27 cellular contexts compared by ENCODE assay signal in the genomic region with DNA sequence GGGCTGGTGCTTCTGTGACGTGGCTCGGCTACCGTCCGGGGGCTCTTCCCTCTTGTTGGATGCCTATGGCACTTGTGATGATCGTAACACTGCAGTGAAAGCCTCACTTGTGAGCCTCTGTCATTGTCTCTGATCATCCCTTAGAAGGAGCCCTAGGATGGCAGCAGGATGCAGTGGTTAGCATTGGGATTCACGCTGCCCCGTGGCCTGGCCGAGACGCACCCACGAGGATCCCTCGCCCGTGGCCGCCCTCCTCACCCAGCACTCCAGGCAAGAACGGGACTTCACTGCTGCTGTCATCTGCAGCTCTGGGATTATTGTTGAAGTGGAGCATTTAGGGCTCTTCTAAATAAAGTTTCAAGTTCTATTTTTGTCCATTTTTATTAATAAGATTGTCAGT.
"Had no signal": no experiment of that assay in that cellular context is flagged by ENCODE, and none has a peak within 500 bp of the region (broad histone marks: within the 10 kb centered on the region; RNA-seq: fewer than 3 reads in every experiment).

No MANE protein-coding gene starts in this region.

- H3K4me1 Mint-ChIP-seq: activated T-helper 17 cell treated with anti-CD3 and anti-CD28 coated beads, Interleukin-2, amount 50 U/mL, for 72 hours had no signal

- H3K4me1 ChIP-seq: SJCRH30 had no signal

- DNase-seq: activated CD4-positive, alpha-beta T cell treated with anti-CD3 and anti-CD28 coated beads, Interleukin-2, amount 10 ng/mL, durations not matched to agents 24 days and 14 days; activated CD4-positive, alpha-beta T cell treated with anti-CD3 and anti-CD28 coated beads, Interleukin-2, amount 50 U/mL, for 4 hours; activated effector memory CD4-positive, alpha-beta T cell treated with anti-CD3 and anti-CD28 coated beads, Interleukin-2, amount 50 U/mL, for 16 hours; activated naive CD4-positive, alpha-beta T cell; activated naive CD4-positive, alpha-beta T cell treated with anti-CD3 and anti-CD28 coated beads, Interleukin-2, amount 50 U/mL, for 16 hours; activated naive CD8-positive, alpha-beta T cell treated with anti-CD3 and anti-CD28 coated beads for 36 hours; activated T-cell treated with anti-CD3 and anti-CD28 coated beads, Interleukin-2, amount 50 U/mL, for 1 hour; activated T-cell treated with anti-CD3 and anti-CD28 coated beads, Interleukin-2, amount 50 U/mL, for 72 hours; amniotic stem cell; aorta; brain microvascular endothelial cell; Kasumi-1; KG1; MG63; MV-4-11; NCI-H1092; NCI-H1436 treated with DMSO at 0.1 percent for 48 hours; NCI-H1694 treated with DMSO at 0.1 percent for 48 hours; NCI-H2029; NCI-H345; NCI-H524 treated with DMSO at 0.1 percent for 48 hours; SHP77; SJCRH30; T1000 had no signal

- H3K27me3 Mint-ChIP-seq: activated naive CD8-positive, alpha-beta T cell treated with anti-CD3 and anti-CD28 coated beads for 36 hours; activated T-helper 17 cell treated with anti-CD3 and anti-CD28 coated beads, Interleukin-2, amount 50 U/mL, for 72 hours had no signal

- H3K27ac ChIP-seq: brain microvascular endothelial cell, SJCRH30, SK-N-MC had no signal

- H3K4me3 Mint-ChIP-seq: activated CD4-positive, alpha-beta T cell treated with anti-CD3 and anti-CD28 coated beads, Interleukin-2, amount 10 ng/mL, durations not matched to agents 24 days and 14 days; activated naive CD8-positive, alpha-beta T cell treated with anti-CD3 and anti-CD28 coated beads for 36 hours; activated T-cell treated with anti-CD3 and anti-CD28 coated beads, Interleukin-2, amount 50 U/mL, for 72 hours; activated T-helper 17 cell treated with anti-CD3 and anti-CD28 coated beads, Interleukin-2, amount 50 U/mL, for 72 hours had no signal

- H3K4me3 ChIP-seq: MG63, SJCRH30, SK-N-MC had no signal

- H3K9me3 Mint-ChIP-seq: activated T-helper 17 cell treated with anti-CD3 and anti-CD28 coated beads, Interleukin-2, amount 50 U/mL, for 72 hours had no signal

- H3K27me3 ChIP-seq: MG63, SJCRH30 had no signal

- H3K36me3 Mint-ChIP-seq: activated naive CD8-positive, alpha-beta T cell treated with anti-CD3 and anti-CD28 coated beads for 36 hours had no signal

- H3K36me3 ChIP-seq: brain microvascular endothelial cell, MG63, SJCRH30 had no signal

- H3K9me3 ChIP-seq: MG63, SJCRH30 had no signal

- H3K27ac Mint-ChIP-seq: activated naive CD8-positive, alpha-beta T cell treated with anti-CD3 and anti-CD28 coated beads for 36 hours; activated T-cell treated with anti-CD3 and anti-CD28 coated beads, Interleukin-2, amount 50 U/mL, for 72 hours; activated T-helper 17 cell treated with anti-CD3 and anti-CD28 coated beads, Interleukin-2, amount 50 U/mL, for 72 hours had no signal

- ATAC-seq: Panc1 had no signal
